In the genomic region with DNA sequence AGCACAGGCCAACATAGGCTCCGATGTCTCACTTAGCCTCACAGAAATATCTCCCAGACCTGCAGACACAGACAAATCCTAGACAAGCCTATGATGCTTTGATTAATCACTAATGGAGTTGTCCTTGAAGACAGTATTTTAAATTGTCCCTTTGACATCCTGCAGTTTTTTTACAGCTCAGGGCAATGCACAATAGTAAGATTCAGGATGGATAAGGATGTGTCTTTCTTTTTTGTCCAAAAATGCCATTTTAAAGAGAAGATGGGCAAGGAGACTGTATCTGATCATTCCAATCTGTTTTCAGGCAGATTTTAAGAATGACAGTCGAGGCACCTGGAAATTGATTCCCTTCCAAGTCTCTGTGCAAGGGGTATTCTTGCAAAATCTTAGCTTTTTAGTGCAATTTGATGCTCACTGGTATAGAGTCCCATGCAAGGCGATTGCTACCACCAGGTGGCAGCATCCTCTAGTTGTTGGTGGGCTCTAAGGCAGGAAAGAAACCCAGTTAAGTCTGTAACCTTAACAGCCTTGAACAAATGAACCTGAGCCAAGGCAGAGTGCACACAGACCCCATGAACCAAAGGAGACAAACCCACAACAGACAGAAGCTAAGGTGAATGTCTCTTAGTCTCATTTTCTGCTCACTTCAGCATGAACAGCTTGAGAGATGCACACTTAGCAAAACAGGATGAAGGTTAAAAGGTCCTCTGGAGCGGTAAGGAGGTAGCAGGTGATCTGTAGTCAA, we compare ENCODE assay signal across 8 cellular contexts. TPM values are rescaled to one million over a fixed set of nuclear protein-coding genes. Genes with fewer than 3 reads are reported as not detected.
A peak's percentile ranks its signal among the peaks of the same experiment; 100 is the strongest.
DNase-seq lines count a peak whose midpoint lies in the region; ATAC-seq and TF ChIP-seq lines count a peak whose summit lies in the region.

No MANE protein-coding gene starts in this region.

- H3K4me3 ChIP-seq in Jurkat, Clone E6-1 (ENCODE audit: low read length): no peak overlapping the region
- H3K4me3 ChIP-seq in Panc1 (ENCODE audit: low read depth in 2 of 2, low read length in 2 of 2): no peak overlapping the region
- H3K4me3 ChIP-seq in fibroblast of pulmonary artery (replicated peaks; ENCODE audit: low read depth, low read length): no peak overlapping the region
- H3K4me3 ChIP-seq in neutrophil (ENCODE audit: low read depth in 1 of 2, low read length in 1 of 2): no peak overlapping the region

- POLR2A ChIA-PET in Panc1 (lab: Charles Lee): no interaction called here

- DNase-seq in AG08395 (ENCODE audit: low spot score) (peak; percentile 77), Panc1 (ENCODE audit: low read depth, low spot score) (peak; percentile 66), fibroblast of pulmonary artery (ENCODE audit: low read depth) (peak; percentile 83), substantia nigra (lab: John Stamatoyannopoulos, UW) (peak in 43 of 49 donors; percentile 4 to 88 (median 60))
- peak; percentile 80 for DNase-seq in Jurkat, Clone E6-1 (ENCODE audit: low read depth, low spot score)
- DNase-seq in activated T-cell treated with anti-CD3 and anti-CD28 coated beads, Interleukin-2, amount 50 U/mL, for 48 hours: peak; percentile 83 to 85

- H3K36me3 ChIP-seq in Panc1 (ENCODE audit: control insufficient read depth, insufficient read depth, low read length): no peaks in the 10 kb centered on the region; the same call in 1 of the 2 replicates
- H3K36me3 ChIP-seq in neutrophil: no peaks in the 10 kb centered on the region

- no TSS peak for BruUV-seq in Panc1 (replicated peaks; lab: Mats Ljungman, UMichigan)

- intact Hi-C loops in Panc1 (cut with micrococcal nuclease; ENCODE audit: unreplicated experiment): loop anchor here (1.0 to 5.0 kb wide), 2 partner anchors 215 to 471 kb away; no protein-coding TSS in a partner anchor

- H3K9me3 ChIP-seq in Panc1 (ENCODE audit: control insufficient read depth, insufficient read depth, low read depth, low read length) (no peaks in the 10 kb centered on the region), neutrophil (no peaks in the 10 kb centered on the region)

- in situ Hi-C loops in Panc1 (cut with HindIII; ENCODE audit: low pct_unique_long_range_greater_than_20kb, low sequenced_read_pairs): no loop called here

- ATAC-seq in GM18907 (IDR thresholded peaks at IDR 0.05; ENCODE audit: unreplicated experiment) (peak; percentile 73), Panc1 (peak; percentile 99)

- H3K27ac ChIP-seq in Panc1 (ENCODE audit: low read length): no peak overlapping the region
- no peak overlapping the region for H3K27ac ChIP-seq in neutrophil
- no peak overlapping the region for H3K27ac ChIP-seq in substantia nigra (ENCODE audit: low read depth, low read length, poor library complexity, severe bottlenecking)

- TF ChIP-seq CTCF in Panc1 (IDR thresholded peaks at IDR 0.05): peak; percentile 90
- peak; percentile 96 for TF ChIP-seq CTCF in fibroblast of pulmonary artery (IDR thresholded peaks at IDR 0.05; ENCODE audit: low read length, missing control alignments)
- TF ChIP-seq CTCF in neutrophil (IDR thresholded peaks at IDR 0.05): peak; percentile 62

- H3K27me3 ChIP-seq in Panc1 (ENCODE audit: control insufficient read depth, insufficient read depth, low read length): no peaks in the 10 kb centered on the region
- no peaks in the 10 kb centered on the region for H3K27me3 ChIP-seq in neutrophil

- CTCF ChIA-PET in Panc1 (lab: Charles Lee): interaction anchor here (0.5 to 5.3 kb wide), 8 partner anchors 29 to 473 kb away, joined by 3 to 63 read pairs (median 6); partner anchors contain the start of gene TMED3

- H3K4me1 ChIP-seq in Panc1 (ENCODE audit: control insufficient read depth, insufficient read depth, low read length) (no peaks in the 10 kb centered on the region), neutrophil (ENCODE audit: control insufficient read depth in 1 of 2, insufficient read depth in 1 of 2, low read depth in 1 of 2, low read length in 1 of 2) (peaks cover 18 to 25% of the 10 kb centered on the region in 2 experiments)

RNA-seq across cellular contexts. Expression of gene MINAR1, which starts 51.2 kb away (rescaled TPM):
- polyA plus RNA-seq in Jurkat, Clone E6-1 (2012; ENCODE audit: insufficient read depth, insufficient read length): 3.3 TPM
- total RNA-seq in Panc1 (2021; ENCODE audit: unreplicated experiment): 0.62 TPM
- 0.21 TPM for polyA plus RNA-seq in Panc1 (2012; ENCODE audit: insufficient read length)
